8 cellular contexts compared by ENCODE assay signal in genomic region chr4:127782025-127782274, GRCh38. TPM values are rescaled to one million over a fixed set of nuclear protein-coding genes. Genes with fewer than 3 reads are reported as not detected.
DNase-seq lines count a peak whose midpoint lies in the region; ATAC-seq and TF ChIP-seq lines count a peak whose summit lies in the region.

No MANE protein-coding gene starts in this region.

- H3K27ac Mint-ChIP-seq in T-cell: no peak overlapping the region
- no peak overlapping the region for H3K27ac Mint-ChIP-seq in endodermal cell

- H3K4me1 ChIP-seq in endodermal cell (ENCODE audit: control insufficient read depth, insufficient read depth, low read length) (peaks cover 4% of the 10 kb centered on the region), mesodermal cell (ENCODE audit: control insufficient read depth, insufficient read depth, low read length, poor library complexity, severe bottlenecking) (no peaks in the 10 kb centered on the region), stomach (peaks cover 0 to 27% (median 24%) of the 10 kb centered on the region in 4 donors)

- peaks cover 35% of the 10 kb centered on the region for H3K27me3 ChIP-seq in endodermal cell (ENCODE audit: control insufficient read depth, insufficient read depth, low read length, poor library complexity, severe bottlenecking)
- H3K27me3 ChIP-seq in stomach: no peaks in the 10 kb centered on the region

- H3K4me3 Mint-ChIP-seq in T-cell: peak overlapping the region; percentile 39 to 84 (median 77)
- H3K4me3 Mint-ChIP-seq in endodermal cell: peak overlapping the region; percentile 79

- H3K36me3 Mint-ChIP-seq in T-cell (no peaks in the 10 kb centered on the region), endodermal cell (ENCODE audit: low read depth) (no peaks in the 10 kb centered on the region)

- ATAC-seq in GM21576 (IDR thresholded peaks at IDR 0.05; ENCODE audit: unreplicated experiment) (peak; percentile 76), T-cell (replicated peaks in 1 of 4) (peak in 2 of 4 experiments; percentile 16 to 38)

- peaks cover 18 to 20% (median 19%) of the 10 kb centered on the region in 3 donors for H3K4me1 Mint-ChIP-seq in T-cell
- peaks cover 13% of the 10 kb centered on the region for H3K4me1 Mint-ChIP-seq in endodermal cell

- TF ChIP-seq CTCF in endodermal cell (conservative IDR thresholded peaks at IDR 0.05) (no peak), stomach (IDR thresholded peaks at IDR 0.05) (no peak)

- H3K27ac ChIP-seq in endodermal cell (ENCODE audit: low read depth, low read length) (no peak overlapping the region), mesodermal cell (ENCODE audit: low read depth, low read length, severe bottlenecking) (peak overlapping the region; percentile 56), stomach (peak overlapping the region; percentile 56 to 90 (median 79))

- DNase-seq in SHP77 (lab: John Stamatoyannopoulos, UW) (peak; percentile 49 to 56), SHP77 treated with DMSO at 0.1 percent for 48 hours (lab: John Stamatoyannopoulos, UW) (no peak), HuH-7.5 (ENCODE audit: low spot score) (peak; percentile 49), T-cell (no peak), endodermal cell (peak; percentile 96), stomach (peak; percentile 87)

- no peaks in the 10 kb centered on the region for H3K9me3 Mint-ChIP-seq in T-cell
- H3K9me3 Mint-ChIP-seq in endodermal cell: no peaks in the 10 kb centered on the region

- no peaks in the 10 kb centered on the region for H3K36me3 ChIP-seq in endodermal cell (ENCODE audit: control insufficient read depth, insufficient read depth, low read length)
- H3K36me3 ChIP-seq in mesodermal cell (ENCODE audit: control insufficient read depth, insufficient read depth, low read length): no peaks in the 10 kb centered on the region
- H3K36me3 ChIP-seq in stomach: no peaks in the 10 kb centered on the region

- TF ChIP-seq POLR2A in stomach (IDR thresholded peaks at IDR 0.05): no peak

- H3K9me3 ChIP-seq in endodermal cell (ENCODE audit: control insufficient read depth, low read length) (no peaks in the 10 kb centered on the region), mesodermal cell (ENCODE audit: control insufficient read depth, low read length) (no peaks in the 10 kb centered on the region), stomach (no peaks in the 10 kb centered on the region)

- H3K9ac ChIP-seq in endodermal cell (ENCODE audit: extremely low read depth, low read length, poor library complexity, severe bottlenecking): peak overlapping the region; percentile 81

- H3K27me3 Mint-ChIP-seq in T-cell: peaks cover 61 to 64% of the 10 kb centered on the region in 2 donors
- peaks cover 39% of the 10 kb centered on the region for H3K27me3 Mint-ChIP-seq in endodermal cell (ENCODE audit: insufficient read depth)

- intact Hi-C loops in stomach (cut with DNase I; ENCODE audit: low total_unique reads): no loop called here

- CTCF ChIA-PET in T-cell (lab: Charles Lee): no interaction called here

- peak overlapping the region; percentile 97 for H3K4me3 ChIP-seq in endodermal cell (ENCODE audit: low read length)
- peak overlapping the region; percentile 53 for H3K4me3 ChIP-seq in mesodermal cell (ENCODE audit: extremely low read depth, insufficient read depth, low read length, poor library complexity, severe bottlenecking)
- peak overlapping the region; percentile 56 to 73 (median 64) for H3K4me3 ChIP-seq in stomach

- no peak for TF ChIP-seq EP300 in stomach (IDR thresholded peaks at IDR 0.05)

- POLR2A ChIA-PET in T-cell (lab: Charles Lee): no interaction called here

- 2 to 6% methylated on average over 5 to 30 of the region's 30 CpGs for WGBS in endodermal cell (ENCODE audit: insufficient coverage in 1 of 2, insufficient read length in 1 of 2), 2 experiments
- WGBS in mesodermal cell (ENCODE audit: insufficient coverage in 2 of 2), 2 experiments: 1 to 2% methylated on average over 22 to 24 of the region's 30 CpGs
- WGBS in stomach, 5 donors: 0 to 2% (median 1%) methylated on average over 21 to 30 of the region's 30 CpGs

RNA-seq across cellular contexts. Expression of gene HSPA4L, which starts 0.2 kb away (rescaled TPM):
- total RNA-seq in T-cell (under 1 TPM in 3 of 5 donors, not detected in 2; 0.09 to 0.22 (median 0.16) TPM), endodermal cell (1 to 10 TPM; 2.0 to 6.2 TPM), stomach (10 to 100 TPM in 1 of 5 donors, 1 to 10 TPM in 3, under 1 TPM in 1; 0.87 to 17.0 (median 3.7) TPM)
- polyA plus RNA-seq in endodermal cell (2013, experiment 1 of 2): 10.9 TPM
- polyA plus RNA-seq in endodermal cell (2013, experiment 2 of 2): 9.1 TPM
- 2.0 TPM for polyA plus RNA-seq in mesodermal cell (2013, experiment 1 of 2)
- 2.2 TPM for polyA plus RNA-seq in mesodermal cell (2013, experiment 2 of 2)
- polyA plus RNA-seq in stomach: 1 to 10 TPM in 2 of 3 donors, under 1 TPM in 1; 0.56 to 2.8 (median 1.2) TPM

RNA-seq across cellular contexts. Expression of gene SLC25A31, which starts 51.8 kb away (rescaled TPM):
- total RNA-seq in T-cell (not detected), endodermal cell (not detected), stomach (not detected)
- not detected for polyA plus RNA-seq in endodermal cell (2013, experiment 1 of 2)
- polyA plus RNA-seq in endodermal cell (2013, experiment 2 of 2): not detected
- not detected for polyA plus RNA-seq in mesodermal cell (2013, experiment 1 of 2)
- not detected for polyA plus RNA-seq in mesodermal cell (2013, experiment 2 of 2)
- polyA plus RNA-seq in stomach: not detected

Comparison
In these comparisons a context has a peak if more than half of its experiments do, and no peak if none do; other contexts are left out.
1. DNase-seq: peak in SHP77 (2 of 2), HuH-7.5 (single experiment), endodermal cell (single experiment) and stomach (single experiment); none in SHP77 treated with DMSO at 0.1 percent for 48 hours (single experiment) and T-cell (0 of 34).
2. Peak in every context shown above with its lines, with median percentiles within 50 percentile points of each other: H3K4me3 ChIP-seq.